Comparison of ENCODE assay signal across 23 cellular contexts in the genomic region with DNA sequence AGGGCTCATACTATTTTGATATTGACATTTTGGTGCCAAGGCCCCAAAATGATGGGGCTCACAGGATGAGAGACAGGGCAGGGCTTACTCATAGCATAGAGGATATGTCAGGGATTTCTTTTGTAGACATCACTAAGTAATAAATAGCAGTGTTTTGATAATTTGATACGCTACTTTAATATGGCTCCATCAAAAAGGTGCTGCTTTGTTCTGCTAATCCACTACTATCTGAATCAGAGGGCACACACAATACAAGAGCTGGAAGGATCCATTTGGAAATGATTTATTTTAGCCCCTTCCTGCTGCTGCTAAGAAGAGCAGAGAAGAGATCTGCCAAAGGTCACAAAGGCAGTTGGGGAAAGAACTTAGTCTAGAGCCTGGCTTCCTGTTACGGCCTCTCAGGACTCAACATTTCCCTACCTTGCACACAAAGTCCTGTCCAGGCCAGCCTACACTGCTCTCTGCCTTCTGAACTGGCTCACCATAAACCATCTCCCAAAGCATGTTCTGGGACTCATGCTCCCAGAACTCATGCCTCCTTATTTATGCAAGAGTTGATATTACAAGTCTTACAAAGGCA.
A peak's percentile ranks its signal among the peaks of the same experiment; 100 is the strongest.
DNase-seq lines count a peak whose midpoint lies in the region; ATAC-seq and TF ChIP-seq lines count a peak whose summit lies in the region.
"Had no signal": no experiment of that assay in that cellular context is flagged by ENCODE, and none has a peak within 500 bp of the region (broad histone marks: within the 10 kb centered on the region; RNA-seq: fewer than 3 reads in every experiment).

No MANE protein-coding gene starts in this region.

- H3K9ac ChIP-seq in IMR-90 (ENCODE audit: low read depth, low read length) = no peak overlapping the region
- H3K9ac ChIP-seq in smooth muscle cell (ENCODE audit: low read depth) = peak overlapping the region; percentile 72
- H3K9ac ChIP-seq in PC-3 (ENCODE audit: low read length) = no peak overlapping the region
- H3K9ac ChIP-seq: BLaER1 had no signal

- H3K4me3 Mint-ChIP-seq in CD14-positive monocyte (no peak overlapping the region), mesothelial cell of epicardium (no peak overlapping the region)
- H3K4me3 Mint-ChIP-seq: CD4-positive, alpha-beta memory T cell; T-helper 17 cell had no signal

- H3K36me3 Mint-ChIP-seq in CD14-positive monocyte (no peaks in the 10 kb centered on the region), mesothelial cell of epicardium (no peaks in the 10 kb centered on the region)
- H3K36me3 Mint-ChIP-seq: CD4-positive, alpha-beta memory T cell had no signal

- H3K27ac Mint-ChIP-seq in CD14-positive monocyte (peak overlapping the region in 5 of 7 donors; percentile 21 to 74 (median 50)), mesothelial cell of epicardium (no peak overlapping the region)
- H3K27ac Mint-ChIP-seq: CD4-positive, alpha-beta memory T cell; T-helper 17 cell had no signal

- peak overlapping the region; percentile 32 for H2AK5ac ChIP-seq in IMR-90 (ENCODE audit: low read depth, low read length)

- no peak overlapping the region for H3K23ac ChIP-seq in IMR-90 (ENCODE audit: low read depth, low read length)

- no peaks in the 10 kb centered on the region; the same call in 1 of the 2 replicates for H3K9me1 ChIP-seq in IMR-90 (ENCODE audit: insufficient read depth, low read length)

- in situ Hi-C loops in IMR-90 (cut with MboI; ENCODE audit: low sequenced_read_pairs) = no loop called here

- no peaks in the 10 kb centered on the region for H3K9me2 ChIP-seq in PC-3 (replicated peaks; ENCODE audit: low read length)

- H3K14ac ChIP-seq in IMR-90 (replicated peaks; ENCODE audit: low read depth, low read length) = peak overlapping the region; percentile 24; the same call in 1 of the 2 replicates

- TF ChIP-seq CTCF in CD14-positive monocyte (IDR thresholded peaks at IDR 0.05) (no peak), IMR-90 (conservative IDR thresholded peaks at IDR 0.05; ENCODE audit: low read depth, low read length) (no peak), choroid plexus epithelial cell (conservative IDR thresholded peaks at IDR 0.05; ENCODE audit: low read depth, low read length) (no peak), smooth muscle cell (IDR thresholded peaks at IDR 0.05; ENCODE audit: borderline replicate concordance, insufficient read depth, poor library complexity, severe bottlenecking) (no peak), PC-3 (conservative IDR thresholded peaks at IDR 0.05; ENCODE audit: low read depth, low read length) (no peak), mesothelial cell of epicardium (IDR thresholded peaks at IDR 0.05; ENCODE audit: unreplicated experiment) (no peak)

- intact Hi-C loops in CD14-positive monocyte (cut with micrococcal nuclease) = loop anchor here in 1 of 2 donors (10.0 kb wide), 1 partner anchor 179 kb away; no protein-coding TSS in a partner anchor
- intact Hi-C loops in IMR-90 (cut with micrococcal nuclease) = loop anchor here (5.0 kb wide), 1 partner anchor 261 kb away; the partner anchor contains the start of gene ARHGAP20
- intact Hi-C loops in PC-3 (cut with micrococcal nuclease) = no loop called here
- intact Hi-C loops in posterior cingulate gyrus (cut with DNase I) = no loop called here

- H3K4me2 ChIP-seq in IMR-90 (ENCODE audit: low read depth, low read length) = no peak overlapping the region
- peak overlapping the region; percentile 71 for H3K4me2 ChIP-seq in smooth muscle cell
- H3K4me2 ChIP-seq in PC-3 (ENCODE audit: low read length) = no peak overlapping the region
- H3K4me2 ChIP-seq: BLaER1 had no signal

- peak overlapping the region; percentile 73 for H2BK20ac ChIP-seq in IMR-90 (ENCODE audit: low read depth, low read length)

- H2BK15ac ChIP-seq in IMR-90 (ENCODE audit: low read depth, low read length) = peak overlapping the region; percentile 49; the same call in 2 of the 3 replicates

- no peaks in the 10 kb centered on the region for H3K27me3 ChIP-seq in IMR-90 (ENCODE audit: control insufficient read depth, insufficient read depth, low read length)
- no peaks in the 10 kb centered on the region for H3K27me3 ChIP-seq in smooth muscle cell (ENCODE audit: low read depth)
- H3K27me3 ChIP-seq in PC-3 (ENCODE audit: low read length) = peaks cover 21% of the 10 kb centered on the region
- H3K27me3 ChIP-seq: BLaER1 had no signal

- BruUV-seq in IMR-90 (replicated peaks; lab: Mats Ljungman, UMichigan) (no TSS peak), PC-3 (replicated peaks; lab: Mats Ljungman, UMichigan) (no TSS peak)

- peak overlapping the region; percentile 78 for H2BK5ac ChIP-seq in IMR-90 (ENCODE audit: low read depth, low read length, poor library complexity, severe bottlenecking)

- H3K18ac ChIP-seq in IMR-90 (ENCODE audit: low read depth, low read length) = peak overlapping the region; percentile 85

- CTCF ChIA-PET in IMR-90 (lab: Yijun Ruan, JAX) (interaction anchor here (0.9 kb wide), 1 partner anchor 11 kb away, joined by 3 read pairs; no protein-coding TSS in a partner anchor), PC-3 (lab: Charles Lee) (no interaction called here)

- dilution Hi-C loops in IMR-90 (cut with HindIII; ENCODE audit: low sequenced_read_pairs, unreplicated experiment) = no loop called here

- no peaks in the 10 kb centered on the region for H3K79me2 ChIP-seq in smooth muscle cell (ENCODE audit: low read depth)
- no peaks in the 10 kb centered on the region for H3K79me2 ChIP-seq in PC-3 (ENCODE audit: low read length)

- H3K27me3 Mint-ChIP-seq in CD14-positive monocyte (ENCODE audit: low read depth in 3 of 3) (no peaks in the 10 kb centered on the region), mesothelial cell of epicardium (ENCODE audit: low read depth) (peaks cover 11% of the 10 kb centered on the region)

- H3K27ac ChIP-seq in IMR-90 (ENCODE audit: insufficient read depth, low read length) = peak overlapping the region; percentile 9; the same call in 1 of the 2 replicates
- peak overlapping the region; percentile 96 for H3K27ac ChIP-seq in smooth muscle cell (ENCODE audit: low read depth)
- H3K27ac ChIP-seq in PC-3 (ENCODE audit: low read length) = no peak overlapping the region
- H3K27ac ChIP-seq: BLaER1 had no signal

- no peaks in the 10 kb centered on the region for H3K79me1 ChIP-seq in IMR-90 (ENCODE audit: low read depth in 1 of 2, low read length in 2 of 2)

- no peak for TF ChIP-seq RAD21 in IMR-90 (IDR thresholded peaks at IDR 0.05; ENCODE audit: low read length)

- no peaks in the 10 kb centered on the region for H3K9me3 ChIP-seq in IMR-90 (ENCODE audit: control insufficient read depth, insufficient read depth, low read length)
- H3K9me3 ChIP-seq in smooth muscle cell (replicated peaks; ENCODE audit: low read depth) = no peaks in the 10 kb centered on the region
- no peaks in the 10 kb centered on the region for H3K9me3 ChIP-seq in PC-3 (ENCODE audit: low read length)
- H3K9me3 ChIP-seq: BLaER1 had no signal

- H3F3A ChIP-seq in smooth muscle cell (ENCODE audit: low read depth) (peaks cover 14% of the 10 kb centered on the region), PC-3 (ENCODE audit: low read length, unreplicated experiment) (no peaks in the 10 kb centered on the region)

- peak overlapping the region; percentile 31 for H4K91ac ChIP-seq in IMR-90 (ENCODE audit: insufficient read depth, low read depth, low read length)

- H3K4me3 ChIP-seq in IMR-90 (ENCODE audit: insufficient read depth, low read depth, low read length) (no peak overlapping the region), choroid plexus epithelial cell (ENCODE audit: low read depth, low read length) (no peak overlapping the region), smooth muscle cell (no peak overlapping the region), PC-3 (ENCODE audit: low read length) (no peak overlapping the region)
- H3K4me3 ChIP-seq: BLaER1, GM12878 had no signal

- H4K20me1 ChIP-seq in IMR-90 (ENCODE audit: insufficient read depth, low read length) (no peaks in the 10 kb centered on the region), smooth muscle cell (ENCODE audit: low read depth) (no peaks in the 10 kb centered on the region), PC-3 (ENCODE audit: low read length) (no peaks in the 10 kb centered on the region)
- H4K20me1 ChIP-seq: BLaER1 had no signal

- H3K9me3 Mint-ChIP-seq in CD14-positive monocyte = peaks cover 0 to 2% (median 0%) of the 10 kb centered on the region in 7 donors
- H3K9me3 Mint-ChIP-seq in mesothelial cell of epicardium = peaks cover 10% of the 10 kb centered on the region

- no peaks in the 10 kb centered on the region for H3K36me3 ChIP-seq in IMR-90 (ENCODE audit: control insufficient read depth, insufficient read depth, low read length)
- H3K36me3 ChIP-seq in smooth muscle cell (ENCODE audit: low read depth) = no peaks in the 10 kb centered on the region
- no peaks in the 10 kb centered on the region for H3K36me3 ChIP-seq in PC-3 (ENCODE audit: low read depth, low read length)
- H3K36me3 ChIP-seq: BLaER1 had no signal

- H3K4ac ChIP-seq in IMR-90 (ENCODE audit: low read depth, low read length) = peak overlapping the region; percentile 47; the same call in 1 of the 2 replicates

- H2BK120ac ChIP-seq in IMR-90 (ENCODE audit: low read depth, low read length) = peak overlapping the region; percentile 75

- H3K4me1 Mint-ChIP-seq in CD14-positive monocyte = peaks cover 60% of the 10 kb centered on the region
- H3K4me1 Mint-ChIP-seq in mesothelial cell of epicardium = no peaks in the 10 kb centered on the region
- H3K4me1 Mint-ChIP-seq: CD4-positive, alpha-beta memory T cell; T-helper 17 cell had no signal

- no peak for TF ChIP-seq POLR2A in IMR-90 (IDR thresholded peaks at IDR 0.05; ENCODE audit: low read depth, low read length)

- no peak overlapping the region for H2AK9ac ChIP-seq in IMR-90 (replicated peaks; ENCODE audit: low read depth, low read length, poor library complexity)

- no peak overlapping the region for H3K56ac ChIP-seq in IMR-90 (ENCODE audit: extremely low read depth, insufficient read depth, low read length)

- H2AFZ ChIP-seq in IMR-90 (replicated peaks; ENCODE audit: low read length, poor library complexity) (no peak overlapping the region), smooth muscle cell (ENCODE audit: low read depth) (peak overlapping the region; percentile 73), PC-3 (ENCODE audit: low read length) (no peak overlapping the region)

- H3K4me1 ChIP-seq in IMR-90 (ENCODE audit: control insufficient read depth, insufficient read depth, low read length) (peaks cover 9% of the 10 kb centered on the region), smooth muscle cell (ENCODE audit: low read depth) (peaks cover 20% of the 10 kb centered on the region), PC-3 (ENCODE audit: insufficient read depth, low read length) (no peaks in the 10 kb centered on the region)

- DNase-seq in CD14-positive monocyte (ENCODE audit: low spot score) = no peak
- DNase-seq in IMR-90 = no peak
- peak; percentile 37 for DNase-seq in choroid plexus epithelial cell (ENCODE audit: low read depth)
- DNase-seq in smooth muscle cell (lab: John Stamatoyannopoulos, UW; ENCODE audit: unreplicated experiment) = no peak
- DNase-seq in PC-3 = no peak
- DNase-seq in posterior cingulate gyrus = no peak
- DNase-seq in mesothelial cell of epicardium (ENCODE audit: low spot score in 2 of 2, unreplicated experiment in 2 of 2) = no peak
- DNase-seq: ACHN; CD4-positive, alpha-beta memory T cell; DND-41; Karpas-422; NCI-H1048; NCI-H1417 treated with DMSO at 0.1 percent for 48 hours; NCI-H187; NCI-H2171; NCI-H345; NCI-H524; RPMI8226; SHP77; SW 1271; T-helper 17 cell had no signal

- POLR2A ChIA-PET in IMR-90 (lab: Charles Lee; ENCODE audit: unreplicated experiment) (no interaction called here), PC-3 (lab: Charles Lee; ENCODE audit: unreplicated experiment) (no interaction called here)

- ATAC-seq in IMR-90 (ENCODE audit: low read depth) = no peak
- ATAC-seq in PC-3 = no peak
- ATAC-seq: GM12878, T-helper 17 cell had no signal

- peak overlapping the region; percentile 72 for H4K5ac ChIP-seq in IMR-90 (ENCODE audit: low read depth, low read length)

- peak overlapping the region; percentile 12 to 81; a peak in 3 of 4 replicates for H4K8ac ChIP-seq in IMR-90 (ENCODE audit: low read depth in 2 of 2, low read length in 2 of 2)

- no CpG with 5 or more reads among the region's 2 CpGs for WGBS in IMR-90 (ENCODE audit: extremely low coverage in 2 of 2, insufficient read length in 1 of 2), 2 experiments
- whole genome bisulfite sequencing in smooth muscle cell (ENCODE audit: low lambda C conversion rate) = 43% methylated on average over 2 of the region's 2 CpGs
